12 cellular contexts compared by ENCODE assay signal in genomic region chr1:111565079-111565478, GRCh38. TPM values are rescaled to one million over a fixed set of nuclear protein-coding genes. Genes with fewer than 3 reads are reported as not detected.
DNase-seq lines count a peak whose midpoint lies in the region; ATAC-seq, FAIRE-seq and TF ChIP-seq lines count a peak whose summit lies in the region.
"Had no signal": no experiment of that assay in that cellular context is flagged by ENCODE, and none has a peak within 500 bp of the region (broad histone marks: within the 10 kb centered on the region; RNA-seq: fewer than 3 reads in every experiment).

No MANE protein-coding gene starts in this region.

- FAIRE-seq in frontal cortex (lab: Jason Lieb, UNC), result no peak

- TF ChIP-seq POLR2A in sigmoid colon (IDR thresholded peaks at IDR 0.05), result no peak

- intact Hi-C loops in sigmoid colon (cut with DNase I), result no loop called here

- no peak for TF ChIP-seq CTCF in sigmoid colon (IDR thresholded peaks at IDR 0.05)
- TF ChIP-seq CTCF in GM13976 (IDR thresholded peaks at IDR 0.05; ENCODE audit: borderline replicate concordance, control extremely low read depth, extremely low read depth, insufficient read depth, missing control alignments), result no peak

- ATAC-seq in GM19324 (IDR thresholded peaks at IDR 0.05; ENCODE audit: low FRiP score, unreplicated experiment), result no peak

- H3K27ac ChIP-seq in sigmoid colon, result peak overlapping the region; percentile 7 to 75 (median 60)

- H3K36me3 ChIP-seq in adipocyte (ENCODE audit: control insufficient read depth, insufficient read depth, low read length, severe bottlenecking) (no peaks in the 10 kb centered on the region), sigmoid colon (no peaks in the 10 kb centered on the region)

- H3K4me1 ChIP-seq in adipocyte (ENCODE audit: control insufficient read depth, insufficient read depth, low read length) (peaks cover 22% of the 10 kb centered on the region), sigmoid colon (peaks cover 0 to 37% (median 27%) of the 10 kb centered on the region in 4 donors)

- DNase-seq in GM03348 (ENCODE audit: low spot score), result peak; percentile 77
- peak; percentile 68 for DNase-seq in adipocyte (ENCODE audit: low read depth)
- peak; percentile 5 to 18 for DNase-seq in frontal cortex (ENCODE audit: low spot score in 2 of 2)
- peak; percentile 82 for DNase-seq in sigmoid colon
- no peak for DNase-seq in NCI-H1417 treated with DMSO at 0.1 percent for 48 hours (lab: John Stamatoyannopoulos, UW)
- no peak for DNase-seq in NCI-H1105 (lab: John Stamatoyannopoulos, UW)
- DNase-seq in GM13976 (ENCODE audit: low spot score), result no peak
- DNase-seq: effector memory CD4-positive, alpha-beta T cell; left cardiac atrium; NCI-H187 treated with DMSO at 0.1 percent for 48 hours; RPMI8226 had no signal

- H3K27me3 ChIP-seq in adipocyte (replicated peaks; ENCODE audit: control insufficient read depth, insufficient read depth, low read length) (no peaks in the 10 kb centered on the region), sigmoid colon (no peaks in the 10 kb centered on the region)

- no peaks in the 10 kb centered on the region for H3K9me3 ChIP-seq in adipocyte (ENCODE audit: control insufficient read depth, low read length)
- no peaks in the 10 kb centered on the region for H3K9me3 ChIP-seq in sigmoid colon

- no peak overlapping the region for H3K9ac ChIP-seq in adipocyte (ENCODE audit: low read length)

- in situ Hi-C loops in GM13976 (cut with MboI; ENCODE audit: low sequenced_read_pairs, unreplicated experiment), result no loop called here

- no peak for TF ChIP-seq EP300 in sigmoid colon (IDR thresholded peaks at IDR 0.05)

- H3K4me3 ChIP-seq in adipocyte (ENCODE audit: low read length) (no peak overlapping the region), sigmoid colon (no peak overlapping the region)

- WGBS in sigmoid colon, 2 donors, result 87 to 93% methylated on average over 2 of the region's 2 CpGs

RNA-seq across cellular contexts. Expression of gene RAP1A, which starts 54.5 kb away (rescaled TPM):
- total RNA-seq in frontal cortex (35.1 TPM), sigmoid colon (100 to 1,000 TPM; 213 to 381 (median 301) TPM)
- polyA plus RNA-seq in sigmoid colon, result 100 to 1,000 TPM in 2 of 3 donors, 10 to 100 TPM in 1; 87.5 to 205 (median 178) TPM

Comparison
In these comparisons a context has a peak if more than half of its experiments do, and no peak if none do; other contexts are left out.
1. DNase-seq: peak in GM03348 (single experiment), adipocyte (single experiment), frontal cortex (2 of 2) and sigmoid colon (single experiment); none in NCI-H1417 treated with DMSO at 0.1 percent for 48 hours (single experiment), NCI-H1105 (single experiment) and GM13976 (single experiment).